1 cellular context compared by ENCODE assay signal in the genomic region with DNA sequence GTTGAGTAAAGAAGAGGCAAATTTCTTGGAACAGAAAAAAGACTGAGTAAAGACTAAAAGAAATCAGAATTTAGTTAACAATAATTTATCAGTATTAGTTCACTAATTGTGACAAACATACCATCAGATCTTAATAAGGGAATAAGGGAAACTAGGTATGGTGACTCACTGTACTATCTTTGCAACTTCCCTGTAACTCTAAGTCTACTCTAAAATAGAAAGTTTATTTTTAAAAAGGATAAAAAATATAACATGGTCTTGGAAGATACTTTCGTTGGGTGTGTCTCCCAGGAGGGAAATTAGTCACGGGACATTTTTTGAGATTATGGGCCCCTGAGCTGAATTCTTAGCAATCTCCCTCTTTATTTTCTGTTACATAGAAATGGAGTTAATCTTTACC.
TF ChIP-seq lines count a peak whose summit lies in the region.

No MANE protein-coding gene starts in this region.

TF ChIP-seq in IMR-90, 13 proteins besides CTCF, POLR2A, EP300 and RAD21:
- no peak for TF ChIP-seq CEBPB (IDR thresholded peaks at IDR 0.05; ENCODE audit: low read depth, low read length)
- no peak for TF ChIP-seq MAFK (IDR thresholded peaks at IDR 0.05; ENCODE audit: low read depth, low read length)
- no peak for TF ChIP-seq FOS (IDR thresholded peaks at IDR 0.05; ENCODE audit: low read depth, low read length)
- TF ChIP-seq, protein P1, sequence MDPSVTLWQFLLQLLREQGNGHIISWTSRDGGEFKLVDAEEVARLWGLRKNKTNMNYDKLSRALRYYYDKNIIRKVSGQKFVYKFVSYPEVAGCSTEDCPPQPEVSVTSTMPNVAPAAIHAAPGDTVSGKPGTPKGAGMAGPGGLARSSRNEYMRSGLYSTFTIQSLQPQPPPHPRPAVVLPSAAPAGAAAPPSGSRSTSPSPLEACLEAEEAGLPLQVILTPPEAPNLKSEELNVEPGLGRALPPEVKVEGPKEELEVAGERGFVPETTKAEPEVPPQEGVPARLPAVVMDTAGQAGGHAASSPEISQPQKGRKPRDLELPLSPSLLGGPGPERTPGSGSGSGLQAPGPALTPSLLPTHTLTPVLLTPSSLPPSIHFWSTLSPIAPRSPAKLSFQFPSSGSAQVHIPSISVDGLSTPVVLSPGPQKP (IDR thresholded peaks at IDR 0.05; ENCODE audit: borderline replicate concordance, low read depth, low read length), result no peak
- TF ChIP-seq, protein P2, sequence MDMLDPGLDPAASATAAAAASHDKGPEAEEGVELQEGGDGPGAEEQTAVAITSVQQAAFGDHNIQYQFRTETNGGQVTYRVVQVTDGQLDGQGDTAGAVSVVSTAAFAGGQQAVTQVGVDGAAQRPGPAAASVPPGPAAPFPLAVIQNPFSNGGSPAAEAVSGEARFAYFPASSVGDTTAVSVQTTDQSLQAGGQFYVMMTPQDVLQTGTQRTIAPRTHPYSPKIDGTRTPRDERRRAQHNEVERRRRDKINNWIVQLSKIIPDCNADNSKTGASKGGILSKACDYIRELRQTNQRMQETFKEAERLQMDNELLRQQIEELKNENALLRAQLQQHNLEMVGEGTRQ (IDR thresholded peaks at IDR 0.05; ENCODE audit: low read depth, low read length), result no peak
- TF ChIP-seq SMC3 (IDR thresholded peaks at IDR 0.05; ENCODE audit: low read depth, low read length), result no peak
- no peak for TF ChIP-seq MAZ (IDR thresholded peaks at IDR 0.05; ENCODE audit: borderline replicate concordance, low read depth, low read length)
- no peak for TF ChIP-seq RFX5 (IDR thresholded peaks at IDR 0.05; ENCODE audit: low read depth, low read length)
- TF ChIP-seq RCOR1 (IDR thresholded peaks at IDR 0.05; ENCODE audit: insufficient replicate concordance, low read length), result no peak
- no peak for TF ChIP-seq NFE2L2 (IDR thresholded peaks at IDR 0.05; ENCODE audit: low read depth, low read length)
- no peak for TF ChIP-seq CHD1 (IDR thresholded peaks at IDR 0.05; ENCODE audit: low read depth, low read length)
